Comparison of ENCODE assay signal across 11 cellular contexts in the genomic region with DNA sequence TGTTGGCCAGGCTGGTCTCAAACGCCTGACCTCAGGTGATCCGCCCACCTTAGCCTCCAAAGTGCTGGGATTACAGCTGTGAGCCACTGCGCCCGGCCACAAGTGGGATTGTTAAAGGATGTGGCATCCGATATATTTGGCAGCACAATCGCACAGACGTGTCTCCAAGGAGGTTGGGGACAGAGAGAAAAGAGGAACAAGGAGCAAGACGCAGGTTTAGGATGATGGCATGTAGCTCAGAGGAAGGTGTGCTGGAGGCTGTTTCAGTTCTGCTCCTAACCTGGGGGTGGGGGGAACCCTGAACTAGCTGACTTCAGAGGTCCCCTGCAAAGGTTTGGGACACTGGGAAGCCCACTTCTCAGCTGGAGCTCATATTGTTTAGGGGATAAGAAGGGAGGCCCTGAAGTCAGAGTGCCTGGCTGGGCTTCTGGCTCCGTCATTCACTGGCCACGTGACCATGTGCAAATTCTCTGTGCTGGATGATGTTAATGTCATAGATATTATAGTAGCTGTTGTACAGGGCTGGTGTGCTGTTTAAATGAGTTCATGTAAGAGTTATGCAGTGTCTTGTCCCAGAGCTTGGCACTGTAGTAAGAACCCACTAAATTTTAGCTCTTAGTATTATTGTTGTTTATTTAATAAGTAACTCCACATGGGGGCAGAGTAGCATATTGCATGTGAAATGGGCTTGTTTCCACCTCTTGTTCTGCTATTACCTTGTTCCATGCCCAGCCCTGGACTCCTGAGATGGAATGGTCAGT.
DNase-seq lines count a peak whose midpoint lies in the region; ATAC-seq and TF ChIP-seq lines count a peak whose summit lies in the region.
"Had no signal": no experiment of that assay in that cellular context is flagged by ENCODE, and none has a peak within 500 bp of the region (broad histone marks: within the 10 kb centered on the region; RNA-seq: fewer than 3 reads in every experiment).

No MANE protein-coding gene starts in this region.

- DNase-seq in SIG-M5 treated with dmso at 0.1 percent for 504 hours (lab: John Stamatoyannopoulos, UW; ENCODE audit: unreplicated experiment) (peak; percentile 15), SIG-M5 (lab: John Stamatoyannopoulos, UW) (no peak), astrocyte of the spinal cord (ENCODE audit: low read depth, low spot score) (peak; percentile 18), stromal cell of bone marrow (ENCODE audit: low read depth) (peak; percentile 12), neuronal stem cell (ENCODE audit: low spot score) (no peak)
- DNase-seq in activated naive CD8-positive, alpha-beta T cell treated with anti-CD3 and anti-CD28 coated beads for 36 hours = no peak
- DNase-seq: activated CD4-positive, alpha-beta memory T cell treated with anti-CD3 and anti-CD28 coated beads for 36 hours; esophagus squamous epithelium had no signal

- H3K9me3 Mint-ChIP-seq in activated naive CD8-positive, alpha-beta T cell treated with anti-CD3 and anti-CD28 coated beads for 36 hours = no peaks in the 10 kb centered on the region
- H3K9me3 Mint-ChIP-seq: activated CD4-positive, alpha-beta memory T cell treated with anti-CD3 and anti-CD28 coated beads for 36 hours had no signal

- no peak overlapping the region for H3K4ac ChIP-seq in neuronal stem cell (ENCODE audit: low read length)

- in situ Hi-C loops in astrocyte of the spinal cord (cut with HindIII; ENCODE audit: low sequenced_read_pairs) = no loop called here

- no peak overlapping the region for H4K91ac ChIP-seq in neuronal stem cell (ENCODE audit: low read depth, low read length, poor library complexity)

- TF ChIP-seq CTCF in astrocyte of the spinal cord (IDR thresholded peaks at IDR 0.05; ENCODE audit: low read depth, low read length) = no peak

- no peak overlapping the region for H2AFZ ChIP-seq in neuronal stem cell (ENCODE audit: low read length)

- no peaks in the 10 kb centered on the region for H3K27me3 Mint-ChIP-seq in activated naive CD8-positive, alpha-beta T cell treated with anti-CD3 and anti-CD28 coated beads for 36 hours
- H3K27me3 Mint-ChIP-seq: activated CD4-positive, alpha-beta memory T cell treated with anti-CD3 and anti-CD28 coated beads for 36 hours had no signal

- no peak overlapping the region for H3K23ac ChIP-seq in neuronal stem cell (ENCODE audit: low read depth, low read length, poor library complexity)

- no peak overlapping the region for H3K4me3 Mint-ChIP-seq in activated naive CD8-positive, alpha-beta T cell treated with anti-CD3 and anti-CD28 coated beads for 36 hours
- H3K4me3 Mint-ChIP-seq: activated CD4-positive, alpha-beta memory T cell treated with anti-CD3 and anti-CD28 coated beads for 36 hours had no signal

- WGBS in neuronal stem cell (ENCODE audit: extremely low coverage in 2 of 2, insufficient read length in 2 of 2, insufficient replicate concordance in 1 of 2), 2 donors = no CpG with 5 or more reads among the region's 10 CpGs

- H3K36me3 ChIP-seq in neuronal stem cell (replicated peaks in 1 of 2; ENCODE audit: control insufficient read depth in 2 of 2, insufficient read depth in 2 of 2, low read length in 2 of 2) = no peaks in the 10 kb centered on the region
- H3K36me3 ChIP-seq: esophagus squamous epithelium had no signal

- H4K8ac ChIP-seq in neuronal stem cell (ENCODE audit: low read depth, low read length) = no peak overlapping the region

- H3K9ac ChIP-seq in neuronal stem cell (ENCODE audit: low read depth, low read length, poor library complexity) = no peak overlapping the region

- no peak overlapping the region for H3K4me3 ChIP-seq in astrocyte of the spinal cord (ENCODE audit: low read depth, low read length)
- H3K4me3 ChIP-seq in neuronal stem cell (ENCODE audit: low read length in 2 of 2) = no peak overlapping the region
- H3K4me3 ChIP-seq: esophagus squamous epithelium had no signal

- no peak overlapping the region for H2BK12ac ChIP-seq in neuronal stem cell (ENCODE audit: low read length)

- peaks cover 0 to 13% (median 0%) of the 10 kb centered on the region in 3 experiments for H3K27me3 ChIP-seq in neuronal stem cell (ENCODE audit: control insufficient read depth in 3 of 3, insufficient read depth in 3 of 3, low read depth in 1 of 3, low read length in 3 of 3)
- H3K27me3 ChIP-seq: esophagus squamous epithelium had no signal

- H3K18ac ChIP-seq in neuronal stem cell (ENCODE audit: low read length) = no peak overlapping the region

- peaks cover 6% of the 10 kb centered on the region for H3K4me1 Mint-ChIP-seq in activated naive CD8-positive, alpha-beta T cell treated with anti-CD3 and anti-CD28 coated beads for 36 hours

- H3K36me3 Mint-ChIP-seq in activated naive CD8-positive, alpha-beta T cell treated with anti-CD3 and anti-CD28 coated beads for 36 hours = no peaks in the 10 kb centered on the region
- H3K36me3 Mint-ChIP-seq: activated CD4-positive, alpha-beta memory T cell treated with anti-CD3 and anti-CD28 coated beads for 36 hours had no signal

- H3K4me2 ChIP-seq in neuronal stem cell (ENCODE audit: insufficient read depth, low read length, poor library complexity, severe bottlenecking) = no peak overlapping the region

- no peak overlapping the region for H3K27ac Mint-ChIP-seq in activated naive CD8-positive, alpha-beta T cell treated with anti-CD3 and anti-CD28 coated beads for 36 hours
- H3K27ac Mint-ChIP-seq: activated CD4-positive, alpha-beta memory T cell treated with anti-CD3 and anti-CD28 coated beads for 36 hours had no signal

- no peak overlapping the region for H2BK15ac ChIP-seq in neuronal stem cell (ENCODE audit: low read length)

- H2AK5ac ChIP-seq in neuronal stem cell (ENCODE audit: low read depth, low read length) = no peak overlapping the region

- H3K9me3 ChIP-seq in neuronal stem cell (replicated peaks in 1 of 2; ENCODE audit: control insufficient read depth in 2 of 2, insufficient read depth in 1 of 2, low read depth in 1 of 2, low read length in 2 of 2) = no peaks in the 10 kb centered on the region
- H3K9me3 ChIP-seq: esophagus squamous epithelium had no signal

- H3K79me1 ChIP-seq in neuronal stem cell (ENCODE audit: low read depth, low read length) = no peaks in the 10 kb centered on the region

- no peak overlapping the region for H3K27ac ChIP-seq in neuronal stem cell (replicated peaks; ENCODE audit: low read length)
- H3K27ac ChIP-seq: esophagus squamous epithelium had no signal

- ATAC-seq in HG03342 (IDR thresholded peaks at IDR 0.05; ENCODE audit: unreplicated experiment) (peak; percentile 65), HG03196 (IDR thresholded peaks at IDR 0.05; ENCODE audit: unreplicated experiment) (no peak)
- ATAC-seq: right cardiac atrium had no signal

- H3K14ac ChIP-seq in neuronal stem cell (ENCODE audit: low read length) = no peak overlapping the region

- peaks cover 2 to 26% of the 10 kb centered on the region in 2 donors for H3K4me1 ChIP-seq in neuronal stem cell (ENCODE audit: control insufficient read depth in 2 of 2, insufficient read depth in 1 of 2, low read depth in 1 of 2, low read length in 2 of 2)

- no peak overlapping the region for H2BK120ac ChIP-seq in neuronal stem cell (ENCODE audit: low read depth, low read length)

- H2BK5ac ChIP-seq in neuronal stem cell (ENCODE audit: low read length) = no peak overlapping the region

Comparison
In these comparisons a context has a peak if more than half of its experiments do, and no peak if none do; other contexts are left out.
1. DNase-seq: peak in SIG-M5 treated with dmso at 0.1 percent for 504 hours (single experiment), astrocyte of the spinal cord (single experiment) and stromal cell of bone marrow (single experiment); none in SIG-M5 (single experiment), activated naive CD8-positive, alpha-beta T cell treated with anti-CD3 and anti-CD28 coated beads for 36 hours (single experiment) and neuronal stem cell (single experiment).